30 cellular contexts compared by ENCODE assay signal in the genomic region with DNA sequence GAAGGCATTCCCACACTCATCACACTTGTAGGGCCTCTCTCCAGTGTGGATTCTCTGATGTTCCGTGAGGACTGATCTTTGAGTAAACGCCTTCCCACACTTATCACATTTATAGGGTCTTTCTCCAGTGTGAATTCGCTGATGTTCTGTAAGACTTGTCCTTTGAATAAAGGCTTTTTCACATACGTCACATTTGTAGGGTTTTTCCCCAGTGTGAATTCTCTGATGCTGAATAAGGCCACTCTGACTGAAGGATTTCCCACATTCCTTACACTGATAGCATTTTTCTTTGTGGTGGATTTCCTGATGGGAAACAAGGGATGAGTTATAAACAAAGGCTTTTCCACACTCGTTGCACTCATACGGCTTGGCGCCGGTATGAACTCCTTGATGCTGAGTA.
"Had no signal": no experiment of that assay in that cellular context is flagged by ENCODE, and none has a peak within 500 bp of the region (broad histone marks: within the 10 kb centered on the region; RNA-seq: fewer than 3 reads in every experiment).

No MANE protein-coding gene starts in this region.

- H3K27ac ChIP-seq: left lung, lower lobe of right lung, pancreas, prostate gland, sigmoid colon, thyroid gland, transverse colon, upper lobe of right lung had no signal

- H3K9me3 ChIP-seq: left lung, lower lobe of right lung, pancreas, prostate gland, sigmoid colon, thyroid gland, transverse colon, upper lobe of right lung had no signal

- H3K36me3 ChIP-seq: prostate gland had no signal

- FAIRE-seq: islet of Langerhans, kidney, pancreas, small intestine, urothelium cell line had no signal

- H3K4me3 ChIP-seq: left lung, lower lobe of right lung, pancreas, prostate gland, sigmoid colon, thyroid gland, transverse colon, upper lobe of right lung had no signal

- ATAC-seq: left colon; left lung; lower lobe of right lung; naive thymus-derived CD8-positive, alpha-beta T cell; pancreas; right cardiac atrium; stimulated activated memory B cell treated with anti-CD40 and anti-IgM and Interleukin-4, amounts not matched to agents 10 μg/mL and 1 μg/mL and 100 μg/mL, for 72 hours; stimulated activated naive CD8-positive, alpha-beta T cell treated with anti-CD3 and anti-CD28 coated beads, Interleukin-15, amount 100 ng/mL, for 72 hours; upper lobe of right lung had no signal

- DNase-seq: hypothalamus; immature natural killer cell; kidney; left colon; left lung; lower lobe of right lung; mammary epithelial cell; mesenchymal stem cell; naive thymus-derived CD8-positive, alpha-beta T cell; nucleus accumbens; pancreas; posterior cingulate gyrus; retina; right cardiac atrium; sigmoid colon; small intestine; stimulated activated CD4-positive, alpha-beta T cell treated with anti-CD3 and anti-CD28 coated beads, Interleukin-1b, Interleukin-23, amount 100 ng/mL, for 48 hours; stimulated activated CD4-positive, alpha-beta T cell treated with anti-CD3 and anti-CD28 coated beads, Interleukin-2, amount 100 ng/mL, for 48 hours; stimulated activated CD4-positive, alpha-beta T cell treated with anti-CD3 and anti-CD28 coated beads, Interleukin-4, amount 100 ng/mL, for 4 hours; stimulated activated CD8-positive, alpha-beta memory T cell treated with anti-CD3 and anti-CD28 coated beads, Interleukin-4, amount 100 ng/mL, for 48 hours; stimulated activated naive CD4-positive, alpha-beta T cell treated with Interleukin-2 at 50 U/mL for 16 hours; stimulated activated naive CD8-positive, alpha-beta T cell treated with anti-CD3 and anti-CD28 coated beads, Interleukin-15, amount 100 ng/mL, for 72 hours; substantia nigra; thyroid gland; transverse colon; upper lobe of right lung had no signal

- H3K27me3 ChIP-seq: left lung, pancreas, sigmoid colon, thyroid gland, transverse colon, upper lobe of right lung had no signal

- H3K4me1 ChIP-seq: left lung, lower lobe of right lung, pancreas, prostate gland, transverse colon, upper lobe of right lung had no signal
